In genomic region chr20:35387334-35387733, GRCh38 we compare ENCODE assay signal across 16 cellular contexts. TPM values are rescaled to one million over a fixed set of nuclear protein-coding genes. Genes with fewer than 3 reads are reported as not detected.
A peak's percentile ranks its signal among the peaks of the same experiment; 100 is the strongest.
DNase-seq lines count a peak whose midpoint lies in the region; ATAC-seq and TF ChIP-seq lines count a peak whose summit lies in the region.
"Had no signal": no experiment of that assay in that cellular context is flagged by ENCODE, and none has a peak within 500 bp of the region (broad histone marks: within the 10 kb centered on the region; RNA-seq: fewer than 3 reads in every experiment).

No MANE protein-coding gene starts in this region.

- TF ChIP-seq CTCF in endothelial cell (IDR thresholded peaks at IDR 0.05; ENCODE audit: unreplicated experiment) (no peak), esophagus muscularis mucosa (IDR thresholded peaks at IDR 0.05) (no peak)

- no peaks in the 10 kb centered on the region for H3K9me3 Mint-ChIP-seq in endothelial cell (ENCODE audit: unreplicated experiment)

- no peak for TF ChIP-seq POLR2A in esophagus muscularis mucosa (IDR thresholded peaks at IDR 0.05; ENCODE audit: low read depth)

- peaks cover 2% of the 10 kb centered on the region for H3K4me1 Mint-ChIP-seq in endothelial cell (ENCODE audit: unreplicated experiment)

- no peak for TF ChIP-seq EP300 in esophagus muscularis mucosa (IDR thresholded peaks at IDR 0.05)

- no peaks in the 10 kb centered on the region for H3K27me3 ChIP-seq in esophagus muscularis mucosa

- no peak for ATAC-seq in esophagus mucosa

- no peak overlapping the region for H3K4me3 Mint-ChIP-seq in endothelial cell (ENCODE audit: unreplicated experiment)

- no peaks in the 10 kb centered on the region for H3K9me3 ChIP-seq in esophagus muscularis mucosa

- H3K27me3 Mint-ChIP-seq in endothelial cell (ENCODE audit: unreplicated experiment) = no peaks in the 10 kb centered on the region

- no peak overlapping the region for H3K27ac Mint-ChIP-seq in endothelial cell (ENCODE audit: unreplicated experiment)

- H3K4me1 ChIP-seq in esophagus muscularis mucosa = no peaks in the 10 kb centered on the region

- no peak overlapping the region for H3K4me3 ChIP-seq in esophagus muscularis mucosa

- in situ Hi-C loops in ACHN (cut with HindIII; ENCODE audit: low pct_ligation_motif_present, low pct_unique_long_range_greater_than_20kb, low sequenced_read_pairs) = no loop called here

- DNase-seq in ACHN (peak; percentile 48), HS-27A (ENCODE audit: low read depth) (peak; percentile 52), amniotic epithelial cell (ENCODE audit: low read depth) (peak; percentile 76), iris pigment epithelial cell (ENCODE audit: low read depth) (peak; percentile 73), endothelial cell (ENCODE audit: low spot score) (no peak), GM19238 (ENCODE audit: insufficient read length, low spot score) (no peak), esophagus muscularis mucosa (ENCODE audit: extremely low spot score) (no peak)
- DNase-seq: AML-193; central memory CD4-positive, alpha-beta T cell; H7; NCI-H69; stimulated activated CD8-positive, alpha-beta memory T cell treated with anti-CD3 and anti-CD28 coated beads, Interleukin-4, amount 100 ng/mL, for 48 hours; T-helper 9 cell had no signal

- WGBS in esophagus muscularis mucosa = 83% methylated on average over 3 of the region's 3 CpGs

- peaks cover 7 to 38% (median 23%) of the 10 kb centered on the region in 4 donors for H3K36me3 ChIP-seq in esophagus muscularis mucosa

- H3K27ac ChIP-seq in esophagus muscularis mucosa (replicated peaks in 1 of 4) = no peak overlapping the region
- H3K27ac ChIP-seq: epithelial cell of prostate had no signal

- intact Hi-C loops in esophagus muscularis mucosa (cut with DNase I) = no loop called here

- no peaks in the 10 kb centered on the region for H3K36me3 Mint-ChIP-seq in endothelial cell (ENCODE audit: low read depth, unreplicated experiment)

RNA-seq across cellular contexts. Expression of gene UQCC1, which starts 24.4 kb away (rescaled TPM):
- total RNA-seq in endothelial cell (ENCODE audit: unreplicated experiment) = 41.7 TPM
- 32.5 TPM for total RNA-seq in esophagus mucosa
- 10 to 100 TPM; 19.9 to 31.2 (median 30.7) TPM for total RNA-seq in esophagus muscularis mucosa

RNA-seq across cellular contexts. Expression of gene GDF5, which starts 50.7 kb away (rescaled TPM):
- not detected for total RNA-seq in endothelial cell (ENCODE audit: unreplicated experiment)
- not detected for total RNA-seq in esophagus mucosa
- total RNA-seq in esophagus muscularis mucosa = under 1 TPM; 0.39 to 0.83 (median 0.44) TPM
- total RNA-seq: mononuclear cell had no signal

Comparison
In these comparisons a context has a peak if more than half of its experiments do, and no peak if none do; other contexts are left out.
1. DNase-seq: peak in ACHN (single experiment), HS-27A (single experiment), amniotic epithelial cell (single experiment) and iris pigment epithelial cell (single experiment); none in endothelial cell (single experiment), GM19238 (single experiment) and esophagus muscularis mucosa (single experiment).